Comparison of ENCODE assay signal across 11 cellular contexts in the genomic region with DNA sequence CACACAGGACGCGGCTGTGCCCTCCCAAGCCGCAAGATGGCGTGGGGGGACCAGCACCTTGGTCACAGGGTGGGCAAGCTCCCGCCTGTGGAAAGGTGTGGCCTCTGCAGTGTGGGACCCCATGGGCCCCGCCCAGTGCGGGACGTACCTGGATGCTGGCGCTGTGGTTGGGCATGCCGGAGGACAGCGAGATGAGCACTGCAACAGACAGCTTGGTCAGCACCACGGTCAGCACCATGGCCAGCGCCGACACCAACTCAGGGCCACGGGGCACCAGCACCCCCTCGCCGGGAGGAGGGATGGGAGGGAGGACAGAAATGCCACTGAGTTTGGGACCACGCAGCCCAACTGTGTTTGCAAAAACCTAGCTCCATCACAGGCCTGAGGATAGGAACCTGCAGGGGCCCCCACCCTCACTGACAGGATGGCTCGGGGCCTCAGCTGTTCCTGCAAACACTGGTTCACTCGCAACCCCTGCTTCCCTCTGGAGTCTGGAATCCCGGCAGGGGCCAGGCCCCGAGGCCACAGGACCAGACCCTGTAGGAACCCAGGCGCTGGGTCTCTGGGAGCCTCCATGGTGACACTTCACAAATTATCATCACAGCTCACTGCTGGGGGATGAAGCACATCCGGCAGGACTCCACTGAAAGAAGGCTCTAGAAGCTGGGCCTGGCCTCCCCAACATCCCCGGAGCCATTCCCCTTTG. TPM values are rescaled to one million over a fixed set of nuclear protein-coding genes. Genes with fewer than 3 reads are reported as not detected.
A peak's percentile ranks its signal among the peaks of the same experiment; 100 is the strongest.
DNase-seq lines count a peak whose midpoint lies in the region; ATAC-seq and TF ChIP-seq lines count a peak whose summit lies in the region.
"Had no signal": no experiment of that assay in that cellular context is flagged by ENCODE, and none has a peak within 500 bp of the region (broad histone marks: within the 10 kb centered on the region; RNA-seq: fewer than 3 reads in every experiment).

No MANE protein-coding gene starts in this region.

- H3K4me3 Mint-ChIP-seq in activated naive CD8-positive, alpha-beta T cell treated with anti-CD3 and anti-CD28 coated beads, Interleukin-2, amount 10 ng/mL, durations not matched to agents 7 days and 5 days, result no peak overlapping the region
- no peak overlapping the region for H3K4me3 Mint-ChIP-seq in activated naive CD8-positive, alpha-beta T cell treated with anti-CD3 and anti-CD28 coated beads for 36 hours
- H3K4me3 Mint-ChIP-seq in stimulated activated naive CD8-positive, alpha-beta T cell treated with anti-CD3 and anti-CD28 coated beads, Interleukin-15, amount 100 ng/mL, for 72 hours, result no peak overlapping the region
- H3K4me3 Mint-ChIP-seq: nephron had no signal

- no peak for TF ChIP-seq CTCF in epithelial cell of esophagus (IDR thresholded peaks at IDR 0.05; ENCODE audit: insufficient read depth, low read depth, low read length, missing control alignments)

- H3K27me3 Mint-ChIP-seq in activated naive CD8-positive, alpha-beta T cell treated with anti-CD3 and anti-CD28 coated beads, Interleukin-2, amount 10 ng/mL, durations not matched to agents 7 days and 5 days, result no peaks in the 10 kb centered on the region
- no peaks in the 10 kb centered on the region for H3K27me3 Mint-ChIP-seq in activated naive CD8-positive, alpha-beta T cell treated with anti-CD3 and anti-CD28 coated beads for 36 hours
- H3K27me3 Mint-ChIP-seq in stimulated activated naive CD8-positive, alpha-beta T cell treated with anti-CD3 and anti-CD28 coated beads, Interleukin-15, amount 100 ng/mL, for 72 hours, result no peaks in the 10 kb centered on the region

- H3K4me1 Mint-ChIP-seq in activated naive CD8-positive, alpha-beta T cell treated with anti-CD3 and anti-CD28 coated beads, Interleukin-2, amount 10 ng/mL, durations not matched to agents 7 days and 5 days, result peaks cover 2% of the 10 kb centered on the region
- H3K4me1 Mint-ChIP-seq in activated naive CD8-positive, alpha-beta T cell treated with anti-CD3 and anti-CD28 coated beads for 36 hours, result no peaks in the 10 kb centered on the region
- H3K4me1 Mint-ChIP-seq in stimulated activated naive CD8-positive, alpha-beta T cell treated with anti-CD3 and anti-CD28 coated beads, Interleukin-15, amount 100 ng/mL, for 72 hours, result no peaks in the 10 kb centered on the region
- H3K4me1 Mint-ChIP-seq: nephron had no signal

- peak; percentile 24 for ATAC-seq in activated naive CD8-positive, alpha-beta T cell treated with anti-CD3 and anti-CD28 coated beads, Interleukin-2, amount 10 ng/mL, durations not matched to agents 7 days and 5 days (ENCODE audit: low read depth)
- peak; percentile 15 for ATAC-seq in stimulated activated naive CD8-positive, alpha-beta T cell treated with anti-CD3 and anti-CD28 coated beads, Interleukin-15, amount 100 ng/mL, for 72 hours
- no peak for ATAC-seq in GM21717 (IDR thresholded peaks at IDR 0.05; ENCODE audit: unreplicated experiment)
- ATAC-seq: esophagus mucosa had no signal

- POLR2A ChIA-PET in activated naive CD8-positive, alpha-beta T cell treated with anti-CD3 and anti-CD28 coated beads, Interleukin-2, amount 10 ng/mL, durations not matched to agents 7 days and 5 days (lab: Charles Lee), result no interaction called here

- H3K9me3 Mint-ChIP-seq in activated naive CD8-positive, alpha-beta T cell treated with anti-CD3 and anti-CD28 coated beads, Interleukin-2, amount 10 ng/mL, durations not matched to agents 7 days and 5 days, result no peaks in the 10 kb centered on the region
- no peaks in the 10 kb centered on the region for H3K9me3 Mint-ChIP-seq in activated naive CD8-positive, alpha-beta T cell treated with anti-CD3 and anti-CD28 coated beads for 36 hours
- no peaks in the 10 kb centered on the region for H3K9me3 Mint-ChIP-seq in stimulated activated naive CD8-positive, alpha-beta T cell treated with anti-CD3 and anti-CD28 coated beads, Interleukin-15, amount 100 ng/mL, for 72 hours
- H3K9me3 Mint-ChIP-seq: nephron had no signal

- H3K36me3 Mint-ChIP-seq in activated naive CD8-positive, alpha-beta T cell treated with anti-CD3 and anti-CD28 coated beads, Interleukin-2, amount 10 ng/mL, durations not matched to agents 7 days and 5 days, result peaks cover 5% of the 10 kb centered on the region
- peaks cover 4% of the 10 kb centered on the region for H3K36me3 Mint-ChIP-seq in activated naive CD8-positive, alpha-beta T cell treated with anti-CD3 and anti-CD28 coated beads for 36 hours

- no peak overlapping the region for H3K4me3 ChIP-seq in epithelial cell of esophagus (ENCODE audit: low read length)

- H3K27ac Mint-ChIP-seq in activated naive CD8-positive, alpha-beta T cell treated with anti-CD3 and anti-CD28 coated beads, Interleukin-2, amount 10 ng/mL, durations not matched to agents 7 days and 5 days, result no peak overlapping the region
- no peak overlapping the region for H3K27ac Mint-ChIP-seq in activated naive CD8-positive, alpha-beta T cell treated with anti-CD3 and anti-CD28 coated beads for 36 hours
- peak overlapping the region in 1 of 2 donors; percentile 67 for H3K27ac Mint-ChIP-seq in stimulated activated naive CD8-positive, alpha-beta T cell treated with anti-CD3 and anti-CD28 coated beads, Interleukin-15, amount 100 ng/mL, for 72 hours
- H3K27ac Mint-ChIP-seq: nephron had no signal

- peak; percentile 61 for DNase-seq in activated naive CD8-positive, alpha-beta T cell treated with anti-CD3 and anti-CD28 coated beads, Interleukin-2, amount 10 ng/mL, durations not matched to agents 7 days and 5 days
- DNase-seq in activated naive CD8-positive, alpha-beta T cell treated with anti-CD3 and anti-CD28 coated beads for 36 hours, result no peak
- DNase-seq in epithelial cell of esophagus (ENCODE audit: low read depth), result peak; percentile 13
- no peak for DNase-seq in stimulated activated naive CD8-positive, alpha-beta T cell treated with anti-CD3 and anti-CD28 coated beads, Interleukin-15, amount 100 ng/mL, for 72 hours
- DNase-seq in SKM-1 treated with dmso at 0.1 percent for 144 hours (lab: John Stamatoyannopoulos, UW; ENCODE audit: unreplicated experiment), result no peak
- DNase-seq: NCI-H2029 treated with DMSO at 0.1 percent for 48 hours, T-helper 9 cell had no signal

RNA-seq across cellular contexts. Expression of a gene that starts 27.1 kb away (rescaled TPM):
- 10 to 100 TPM; 16.0 to 17.7 TPM for total RNA-seq in activated naive CD8-positive, alpha-beta T cell treated with anti-CD3 and anti-CD28 coated beads, Interleukin-2, amount 10 ng/mL, durations not matched to agents 7 days and 5 days
- 10 to 100 TPM; 12.4 to 12.6 TPM for total RNA-seq in activated naive CD8-positive, alpha-beta T cell treated with anti-CD3 and anti-CD28 coated beads for 36 hours
- total RNA-seq: Daoy had no signal

RNA-seq across cellular contexts. Expression of a gene that starts 27.5 kb away (rescaled TPM):
- 10 to 100 TPM; 92.6 to 96.5 TPM for total RNA-seq in activated naive CD8-positive, alpha-beta T cell treated with anti-CD3 and anti-CD28 coated beads, Interleukin-2, amount 10 ng/mL, durations not matched to agents 7 days and 5 days
- total RNA-seq in activated naive CD8-positive, alpha-beta T cell treated with anti-CD3 and anti-CD28 coated beads for 36 hours, result 10 to 100 TPM; 92.0 to 96.0 TPM

RNA-seq across cellular contexts. Expression of a gene that starts 27.7 kb away (rescaled TPM):
- 100 to 1,000 TPM; 190 to 200 TPM for total RNA-seq in activated naive CD8-positive, alpha-beta T cell treated with anti-CD3 and anti-CD28 coated beads, Interleukin-2, amount 10 ng/mL, durations not matched to agents 7 days and 5 days
- total RNA-seq in activated naive CD8-positive, alpha-beta T cell treated with anti-CD3 and anti-CD28 coated beads for 36 hours, result 100 to 1,000 TPM; 147 to 153 TPM

RNA-seq across cellular contexts. Expression of a gene that starts 39.9 kb away (rescaled TPM):
- total RNA-seq in activated naive CD8-positive, alpha-beta T cell treated with anti-CD3 and anti-CD28 coated beads, Interleukin-2, amount 10 ng/mL, durations not matched to agents 7 days and 5 days, result 10 to 100 TPM; 50.1 to 56.2 TPM
- total RNA-seq in activated naive CD8-positive, alpha-beta T cell treated with anti-CD3 and anti-CD28 coated beads for 36 hours, result 10 to 100 TPM; 71.8 to 75.1 TPM

Comparison
In these comparisons a context has a peak if more than half of its experiments do, and no peak if none do; other contexts are left out.
1. DNase-seq: peak in activated naive CD8-positive, alpha-beta T cell treated with anti-CD3 and anti-CD28 coated beads, Interleukin-2, amount 10 ng/mL, durations not matched to agents 7 days and 5 days (single experiment) and epithelial cell of esophagus (single experiment); none in activated naive CD8-positive, alpha-beta T cell treated with anti-CD3 and anti-CD28 coated beads for 36 hours (single experiment), stimulated activated naive CD8-positive, alpha-beta T cell treated with anti-CD3 and anti-CD28 coated beads, Interleukin-15, amount 100 ng/mL, for 72 hours (0 of 2) and SKM-1 treated with dmso at 0.1 percent for 144 hours (single experiment).